In genomic region chr2:220166616-220167015, GRCh38 we compare ENCODE assay signal across 27 cellular contexts.
"Had no signal": no experiment of that assay in that cellular context is flagged by ENCODE, and none has a peak within 500 bp of the region (broad histone marks: within the 10 kb centered on the region; RNA-seq: fewer than 3 reads in every experiment).

No MANE protein-coding gene starts in this region.

- DNase-seq: activated CD4-positive, alpha-beta memory T cell treated with anti-CD3 and anti-CD28 coated beads for 36 hours; activated CD4-positive, alpha-beta T cell treated with anti-CD3 and anti-CD28 coated beads for 48 hours; activated CD8-positive, alpha-beta memory T cell treated with anti-CD3 and anti-CD28 coated beads, Interleukin-2, amount 50 U/mL, for 4 hours; activated effector memory CD4-positive, alpha-beta T cell treated with anti-CD3 and anti-CD28 coated beads, Interleukin-2, amount 50 U/mL, for 16 hours; activated naive CD4-positive, alpha-beta T cell treated with anti-CD3 and anti-CD28 coated beads for 36 hours; activated naive CD8-positive, alpha-beta T cell treated with anti-CD3 and anti-CD28 coated beads for 36 hours; activated T-cell treated with anti-CD3 and anti-CD28 coated beads, Interleukin-2, amount 50 U/mL, for 1 hour; adrenal gland; brain microvascular endothelial cell; central memory CD4-positive, alpha-beta T cell; endodermal cell; gastrocnemius medialis; left cardiac atrium; left ventricle myocardium superior; naive thymus-derived CD4-positive, alpha-beta T cell; stimulated activated CD4-positive, alpha-beta T cell treated with anti-CD3 and anti-CD28 coated beads, Interleukin-12 subunit alpha, Interleukin-12 subunit beta, amount 100 ng/mL, for 4 hours; stimulated activated CD4-positive, alpha-beta T cell treated with anti-CD3 and anti-CD28 coated beads, Interleukin-4, amount 100 ng/mL, for 1 hour; substantia nigra; T-cell; uterus; WERI-Rb-1 had no signal

- H3K9me3 ChIP-seq: adrenal gland, gastrocnemius medialis, right atrium auricular region, uterus had no signal

- ATAC-seq: activated CD4-positive, CD25-positive, alpha-beta regulatory T cell treated with anti-CD3 and anti-CD28 coated beads, Interleukin-2, amount 50 U/mL, for 24 hours; esophagus mucosa; gastrocnemius medialis; left cardiac atrium; left ventricle myocardium superior; naive thymus-derived CD4-positive, alpha-beta T cell; stimulated activated effector memory CD8-positive, alpha-beta T cell treated with anti-CD3 and anti-CD28 coated beads, Interleukin-12 subunit alpha, Interleukin-12 subunit beta, amount 100 ng/mL, for 72 hours; T-cell had no signal

- H3K27ac ChIP-seq: adrenal gland, brain microvascular endothelial cell, gastrocnemius medialis, hepatocyte, right atrium auricular region, skin epidermis, uterus, WERI-Rb-1 had no signal

- H3K36me3 ChIP-seq: adrenal gland, brain microvascular endothelial cell, gastrocnemius medialis, right atrium auricular region, uterus, WERI-Rb-1 had no signal

- H3K4me3 ChIP-seq: adrenal gland, gastrocnemius medialis, hepatocyte, right atrium auricular region, skin epidermis, uterus had no signal

- H3K4me1 ChIP-seq: adrenal gland, gastrocnemius medialis, right atrium auricular region, uterus had no signal

- H3K27me3 ChIP-seq: adrenal gland, brain microvascular endothelial cell, gastrocnemius medialis, hepatocyte, right atrium auricular region, uterus had no signal
